ENCODE assay signal across 23 cellular contexts in the genomic region with DNA sequence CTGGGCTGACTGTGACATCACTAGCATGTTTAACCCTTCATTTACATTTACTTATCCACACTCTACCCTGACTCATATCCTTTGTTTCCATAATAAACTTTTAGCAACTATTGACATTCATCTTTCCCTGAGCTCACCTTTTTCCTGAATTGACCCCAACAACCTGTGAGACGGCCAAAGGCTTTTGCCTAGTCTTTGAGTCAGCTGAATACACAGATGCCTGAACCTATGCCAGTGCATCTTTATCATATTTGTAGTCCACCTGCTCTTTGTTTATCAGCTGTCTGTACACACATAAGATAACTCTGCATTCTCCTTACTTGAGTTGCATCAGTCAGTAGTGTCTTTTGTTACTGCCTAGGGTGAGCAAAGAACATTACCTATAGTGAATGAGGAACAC.
"Had no signal": no experiment of that assay in that cellular context is flagged by ENCODE, and none has a peak within 500 bp of the region (broad histone marks: within the 10 kb centered on the region; RNA-seq: fewer than 3 reads in every experiment).

No MANE protein-coding gene starts in this region.

- ATAC-seq: activated CD8-positive, alpha-beta memory T cell treated with anti-CD3 and anti-CD28 coated beads, Interleukin-2, amount 10 ng/mL, durations not matched to agents 7 days and 5 days; activated CD8-positive, alpha-beta T cell treated with anti-CD3 and anti-CD28 coated beads for 36 hours; activated naive CD8-positive, alpha-beta T cell treated with anti-CD3 and anti-CD28 coated beads, Interleukin-2, amount 50 U/mL, for 24 hours; natural killer cell had no signal

- H3K27me3 ChIP-seq: esophagus squamous epithelium, ovary, right lobe of liver had no signal

- H3K27ac ChIP-seq: esophagus squamous epithelium, ovary, right lobe of liver, thoracic aorta had no signal

- H3K9me3 ChIP-seq: esophagus squamous epithelium, left ventricle myocardium inferior, ovary, right lobe of liver, thoracic aorta had no signal

- DNase-seq: activated CD4-positive, alpha-beta T cell treated with anti-CD3 and anti-CD28 coated beads for 1 hour; activated CD4-positive, alpha-beta T cell treated with anti-CD3 and anti-CD28 coated beads, Interleukin-2, amount 10 ng/mL, durations not matched to agents 7 days and 5 days; activated CD8-positive, alpha-beta memory T cell treated with anti-CD3 and anti-CD28 coated beads, Interleukin-2, amount 10 ng/mL, durations not matched to agents 7 days and 5 days; activated CD8-positive, alpha-beta T cell treated with anti-CD3 and anti-CD28 coated beads for 36 hours; activated naive CD8-positive, alpha-beta T cell treated with anti-CD3 and anti-CD28 coated beads, Interleukin-2, amount 50 U/mL, for 24 hours; activated T-cell treated with anti-CD3 and anti-CD28 coated beads, Interleukin-2, amount 50 U/mL, for 48 hours; amygdala; central memory CD4-positive, alpha-beta T cell; endodermal cell; esophagus squamous epithelium; left ventricle myocardium inferior; mesendoderm; natural killer cell; ovary; right lobe of liver; stimulated activated CD4-positive, alpha-beta T cell treated with anti-CD3 and anti-CD28 coated beads, Interleukin-2, amount 100 ng/mL, for 48 hours; stimulated activated naive CD4-positive, alpha-beta T cell treated with Interleukin-2 at 50 U/mL for 16 hours; T1000 had no signal

- H3K36me3 ChIP-seq: esophagus squamous epithelium, left ventricle myocardium inferior, ovary, right lobe of liver, thoracic aorta had no signal

- H3K4me1 ChIP-seq: right lobe of liver had no signal

- FAIRE-seq: frontal cortex, islet of Langerhans, urothelium cell line had no signal

- H3K4me3 ChIP-seq: esophagus squamous epithelium, left ventricle myocardium inferior, lung, ovary, right lobe of liver, thoracic aorta had no signal
